In genomic region chr19:46660008-46660517, GRCh38 we compare ENCODE assay signal across 9 cellular contexts. TPM values are rescaled to one million over a fixed set of nuclear protein-coding genes. Genes with fewer than 3 reads are reported as not detected.
DNase-seq lines count a peak whose midpoint lies in the region; ATAC-seq and TF ChIP-seq lines count a peak whose summit lies in the region.
"Had no signal": no experiment of that assay in that cellular context is flagged by ENCODE, and none has a peak within 500 bp of the region (broad histone marks: within the 10 kb centered on the region; RNA-seq: fewer than 3 reads in every experiment).

No MANE protein-coding gene starts in this region.

- TF ChIP-seq CTCF in KMS-11 (conservative IDR thresholded peaks at IDR 0.05; ENCODE audit: low read depth, low read length), result no peak
- no peak for TF ChIP-seq CTCF in coronary artery (IDR thresholded peaks at IDR 0.05)

- H3K9me3 ChIP-seq in BLaER1 treated with 17β-estradiol and CSF1 and Interleukin-3, amounts not matched to agents 10 nM and 100 nM (replicated peaks in 1 of 11), result no peaks in the 10 kb centered on the region

- H3K4me2 ChIP-seq in BLaER1 treated with 17β-estradiol and CSF1 and Interleukin-3, amounts not matched to agents 10 nM and 100 nM, result peak overlapping the region; percentile 96 to 100 (median 99)
- peak overlapping the region; percentile 83; the same call in 1 of the 2 replicates for H3K4me2 ChIP-seq in KMS-11

- peaks cover 16 to 31% (median 23%) of the 10 kb centered on the region in 4 donors for H3K4me1 Mint-ChIP-seq in naive thymus-derived CD8-positive, alpha-beta T cell

- DNase-seq in coronary artery (ENCODE audit: low spot score) (peak; percentile 85), T-helper 9 cell (no peak), COLO668 (lab: John Stamatoyannopoulos, UW; ENCODE audit: unreplicated experiment) (no peak)
- DNase-seq in naive thymus-derived CD8-positive, alpha-beta T cell, result no peak

- H3K9ac ChIP-seq in BLaER1 treated with 17β-estradiol and CSF1 and Interleukin-3, amounts not matched to agents 10 nM and 100 nM, result peak overlapping the region; percentile 62 to 82 (median 72); a peak in 19 of 22 replicates
- no peak overlapping the region for H3K9ac ChIP-seq in KMS-11

- no peaks in the 10 kb centered on the region for H3K79me2 ChIP-seq in KMS-11 (ENCODE audit: insufficient read depth, low read depth)

- POLR2A ChIA-PET in naive thymus-derived CD8-positive, alpha-beta T cell (lab: Charles Lee), result interaction anchor here (1.3 to 1.8 kb wide), 4 partner anchors 15 to 89 kb away, joined by 3 to 10 read pairs (median 6); partner anchors contain the start of gene GNG8

- H3K27ac ChIP-seq in BLaER1 treated with 17β-estradiol and CSF1 and Interleukin-3, amounts not matched to agents 10 nM and 100 nM, result peak overlapping the region in 4 of 11 experiments; percentile 55 to 63 (median 59); a peak in 4 of 22 replicates
- H3K27ac ChIP-seq in KMS-11 (no peak overlapping the region), coronary artery (peak overlapping the region; percentile 82 to 98)

- peaks cover 0 to 3% (median 0%) of the 10 kb centered on the region in 3 donors for H3K36me3 Mint-ChIP-seq in naive thymus-derived CD8-positive, alpha-beta T cell

- no peaks in the 10 kb centered on the region for H3K9me3 Mint-ChIP-seq in naive thymus-derived CD8-positive, alpha-beta T cell

- no peak for ATAC-seq in naive thymus-derived CD8-positive, alpha-beta T cell
- no peak for ATAC-seq in GM21737 (IDR thresholded peaks at IDR 0.05; ENCODE audit: unreplicated experiment)
- ATAC-seq in activated CD4-positive, CD25-positive, alpha-beta regulatory T cell treated with anti-CD3 and anti-CD28 coated beads, Interleukin-2, amount 50 U/mL, for 24 hours, result no peak

- peaks cover 0 to 24% (median 0%) of the 10 kb centered on the region in 11 experiments; a peak in 5 of 22 replicates for H3K27me3 ChIP-seq in BLaER1 treated with 17β-estradiol and CSF1 and Interleukin-3, amounts not matched to agents 10 nM and 100 nM
- peaks cover 71% of the 10 kb centered on the region for H3K27me3 ChIP-seq in KMS-11 (ENCODE audit: insufficient read depth, low read depth)

- H3K4me3 ChIP-seq in BLaER1 treated with 17β-estradiol and CSF1 and Interleukin-3, amounts not matched to agents 10 nM and 100 nM, result peak overlapping the region; percentile 56 to 74 (median 64)
- H3K4me3 ChIP-seq in KMS-11 (IDR thresholded peaks at IDR 0.05; ENCODE audit: insufficient read depth, low read depth, low read length), result no peak overlapping the region
- H3K4me3 ChIP-seq in coronary artery, result peak overlapping the region; percentile 95

- H3K27ac Mint-ChIP-seq in naive thymus-derived CD8-positive, alpha-beta T cell, result peak overlapping the region in 6 of 10 donors; percentile 13 to 58 (median 30)

- H3K27me3 Mint-ChIP-seq in naive thymus-derived CD8-positive, alpha-beta T cell, result peaks cover 10 to 36% (median 19%) of the 10 kb centered on the region in 5 donors

- peak overlapping the region; percentile 52 to 84 (median 78) for H3K4me3 Mint-ChIP-seq in naive thymus-derived CD8-positive, alpha-beta T cell

- no peaks in the 10 kb centered on the region for H3K36me3 ChIP-seq in BLaER1 treated with 17β-estradiol and CSF1 and Interleukin-3, amounts not matched to agents 10 nM and 100 nM
- no peaks in the 10 kb centered on the region for H3K36me3 ChIP-seq in KMS-11 (ENCODE audit: insufficient read depth)

- peaks cover 22 to 38% (median 34%) of the 10 kb centered on the region in 10 experiments for H3K4me1 ChIP-seq in BLaER1 treated with 17β-estradiol and CSF1 and Interleukin-3, amounts not matched to agents 10 nM and 100 nM
- H3K4me1 ChIP-seq in KMS-11 (ENCODE audit: low read depth, poor library complexity, severe bottlenecking), result peaks cover 32% of the 10 kb centered on the region

- H4K20me1 ChIP-seq in BLaER1 treated with 17β-estradiol and CSF1 and Interleukin-3, amounts not matched to agents 10 nM and 100 nM, result peaks cover 0 to 12% (median 0%) of the 10 kb centered on the region in 11 experiments; a peak in 4 of 22 replicates
- no peaks in the 10 kb centered on the region for H4K20me1 ChIP-seq in KMS-11 (ENCODE audit: insufficient read depth)

- H2AFZ ChIP-seq in KMS-11 (ENCODE audit: low read depth), result peak overlapping the region; percentile 45; the same call in 1 of the 2 replicates

RNA-seq across cellular contexts. Expression of gene DACT3, which starts 0.9 kb away (rescaled TPM):
- total RNA-seq in naive thymus-derived CD8-positive, alpha-beta T cell, result under 1 TPM in 1 of 2 experiments, not detected in 1; 0.13 TPM
- polyA plus RNA-seq in naive thymus-derived CD8-positive, alpha-beta T cell, result under 1 TPM in 1 of 3 donors, not detected in 2; 0.13 TPM

RNA-seq across cellular contexts. Expression of gene GNG8, which starts 24.1 kb away (rescaled TPM):
- not detected for total RNA-seq in naive thymus-derived CD8-positive, alpha-beta T cell
- polyA plus RNA-seq in naive thymus-derived CD8-positive, alpha-beta T cell, result not detected
- total RNA-seq: lung microvascular endothelial cell had no signal

RNA-seq across cellular contexts. Expression of gene PTGIR, which starts 35.2 kb away (rescaled TPM):
- total RNA-seq in naive thymus-derived CD8-positive, alpha-beta T cell, result under 1 TPM in 1 of 2 experiments, not detected in 1; 0.25 TPM
- 1 to 10 TPM in 1 of 3 donors, under 1 TPM in 2; 0.12 to 2.8 (median 0.55) TPM for polyA plus RNA-seq in naive thymus-derived CD8-positive, alpha-beta T cell

RNA-seq across cellular contexts. Expression of gene PRKD2, which starts 56.9 kb away (rescaled TPM):
- total RNA-seq in naive thymus-derived CD8-positive, alpha-beta T cell, result 100 to 1,000 TPM in 1 of 2 experiments, 10 to 100 TPM in 1; 92.6 to 102 TPM
- polyA plus RNA-seq in naive thymus-derived CD8-positive, alpha-beta T cell, result 10 to 100 TPM; 28.6 to 79.7 (median 37.1) TPM

RNA-seq across cellular contexts. Expression of gene CALM3, which starts 58.9 kb away (rescaled TPM):
- total RNA-seq in naive thymus-derived CD8-positive, alpha-beta T cell, result 100 to 1,000 TPM; 185 to 190 TPM
- 100 to 1,000 TPM; 188 to 221 (median 214) TPM for polyA plus RNA-seq in naive thymus-derived CD8-positive, alpha-beta T cell
